In the genomic region with DNA sequence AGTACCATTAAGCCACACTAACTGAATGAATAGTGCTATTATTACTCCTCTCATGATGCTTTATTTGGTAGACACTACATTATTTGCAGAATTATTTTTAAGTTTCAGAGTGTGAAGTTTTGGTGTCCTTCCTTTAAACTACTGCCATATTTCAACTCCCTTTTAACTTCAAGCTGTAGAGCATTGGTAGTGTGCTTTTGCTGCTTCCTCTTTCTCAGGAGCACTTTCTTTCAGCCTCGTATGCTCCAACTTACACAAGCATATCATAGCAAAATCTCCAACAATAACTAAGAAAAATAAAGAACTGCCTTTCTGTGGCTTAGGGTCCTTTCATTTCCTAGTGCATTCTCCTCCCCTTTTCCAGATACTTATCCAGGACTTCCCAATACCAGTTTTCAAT, we compare ENCODE assay signal across 1 cellular context.
TF ChIP-seq lines count a peak whose summit lies in the region.

No MANE protein-coding gene starts in this region.

TF ChIP-seq in GM23338, 12 proteins besides CTCF, POLR2A, EP300 and RAD21 (continued from another document):
- no peak for TF ChIP-seq ZNF462 (CRISPR knock-in tag; IDR thresholded peaks at IDR 0.05)
- no peak for TF ChIP-seq EZH2 (IDR thresholded peaks at IDR 0.05; ENCODE audit: low read depth, unreplicated experiment)
- TF ChIP-seq ZNF331 (CRISPR knock-in tag; IDR thresholded peaks at IDR 0.05; ENCODE audit: low read depth): no peak
- TF ChIP-seq ZNF114 (CRISPR knock-in tag; IDR thresholded peaks at IDR 0.05): no peak
- TF ChIP-seq, protein P1, sequence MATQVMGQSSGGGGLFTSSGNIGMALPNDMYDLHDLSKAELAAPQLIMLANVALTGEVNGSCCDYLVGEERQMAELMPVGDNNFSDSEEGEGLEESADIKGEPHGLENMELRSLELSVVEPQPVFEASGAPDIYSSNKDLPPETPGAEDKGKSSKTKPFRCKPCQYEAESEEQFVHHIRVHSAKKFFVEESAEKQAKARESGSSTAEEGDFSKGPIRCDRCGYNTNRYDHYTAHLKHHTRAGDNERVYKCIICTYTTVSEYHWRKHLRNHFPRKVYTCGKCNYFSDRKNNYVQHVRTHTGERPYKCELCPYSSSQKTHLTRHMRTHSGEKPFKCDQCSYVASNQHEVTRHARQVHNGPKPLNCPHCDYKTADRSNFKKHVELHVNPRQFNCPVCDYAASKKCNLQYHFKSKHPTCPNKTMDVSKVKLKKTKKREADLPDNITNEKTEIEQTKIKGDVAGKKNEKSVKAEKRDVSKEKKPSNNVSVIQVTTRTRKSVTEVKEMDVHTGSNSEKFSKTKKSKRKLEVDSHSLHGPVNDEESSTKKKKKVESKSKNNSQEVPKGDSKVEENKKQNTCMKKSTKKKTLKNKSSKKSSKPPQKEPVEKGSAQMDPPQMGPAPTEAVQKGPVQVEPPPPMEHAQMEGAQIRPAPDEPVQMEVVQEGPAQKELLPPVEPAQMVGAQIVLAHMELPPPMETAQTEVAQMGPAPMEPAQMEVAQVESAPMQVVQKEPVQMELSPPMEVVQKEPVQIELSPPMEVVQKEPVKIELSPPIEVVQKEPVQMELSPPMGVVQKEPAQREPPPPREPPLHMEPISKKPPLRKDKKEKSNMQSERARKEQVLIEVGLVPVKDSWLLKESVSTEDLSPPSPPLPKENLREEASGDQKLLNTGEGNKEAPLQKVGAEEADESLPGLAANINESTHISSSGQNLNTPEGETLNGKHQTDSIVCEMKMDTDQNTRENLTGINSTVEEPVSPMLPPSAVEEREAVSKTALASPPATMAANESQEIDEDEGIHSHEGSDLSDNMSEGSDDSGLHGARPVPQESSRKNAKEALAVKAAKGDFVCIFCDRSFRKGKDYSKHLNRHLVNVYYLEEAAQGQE (IDR thresholded peaks at IDR 0.05; ENCODE audit: unreplicated experiment): no peak
- no peak for TF ChIP-seq NANOG (IDR thresholded peaks at IDR 0.05; ENCODE audit: borderline replicate concordance)
- no peak for TF ChIP-seq EZH2phosphoT487 (IDR thresholded peaks at IDR 0.05; ENCODE audit: unreplicated experiment)
- TF ChIP-seq CREB1 (CRISPR knock-in tag; IDR thresholded peaks at IDR 0.05; ENCODE audit: low read depth): no peak
